In genomic region chr20:40511478-40511877, GRCh38 we compare ENCODE assay signal across 15 cellular contexts.
DNase-seq lines count a peak whose midpoint lies in the region; ATAC-seq and TF ChIP-seq lines count a peak whose summit lies in the region.
"Had no signal": no experiment of that assay in that cellular context is flagged by ENCODE, and none has a peak within 500 bp of the region (broad histone marks: within the 10 kb centered on the region; RNA-seq: fewer than 3 reads in every experiment).

No MANE protein-coding gene starts in this region.

- peaks cover 26% of the 10 kb centered on the region for H3K4me1 ChIP-seq in suprapubic skin

- no peak overlapping the region for H3K4me3 Mint-ChIP-seq in activated CD8-positive, alpha-beta T cell treated with anti-CD3 and anti-CD28 coated beads for 36 hours
- H3K4me3 Mint-ChIP-seq: brain, HFFc6, nephron had no signal

- TF ChIP-seq CTCF in brain microvascular endothelial cell (IDR thresholded peaks at IDR 0.05; ENCODE audit: low read depth, low read length, missing control alignments) (no peak), suprapubic skin (IDR thresholded peaks at IDR 0.05) (no peak)
- TF ChIP-seq CTCF in activated CD8-positive, alpha-beta T cell treated with anti-CD3 and anti-CD28 coated beads for 36 hours (IDR thresholded peaks at IDR 0.05), result no peak

- no peaks in the 10 kb centered on the region for H3K9me3 Mint-ChIP-seq in activated CD8-positive, alpha-beta T cell treated with anti-CD3 and anti-CD28 coated beads for 36 hours
- H3K9me3 Mint-ChIP-seq: brain, nephron had no signal

- WGBS in suprapubic skin, result 19% methylated on average over 3 of the region's 3 CpGs

- peaks cover 2% of the 10 kb centered on the region for H3K27me3 Mint-ChIP-seq in activated CD8-positive, alpha-beta T cell treated with anti-CD3 and anti-CD28 coated beads for 36 hours

- no peaks in the 10 kb centered on the region for H3K36me3 Mint-ChIP-seq in activated CD8-positive, alpha-beta T cell treated with anti-CD3 and anti-CD28 coated beads for 36 hours (ENCODE audit: low read depth)
- H3K36me3 Mint-ChIP-seq: brain had no signal

- H3K27ac ChIP-seq in brain microvascular endothelial cell (no peak overlapping the region), suprapubic skin (peak overlapping the region; percentile 59)
- H3K27ac ChIP-seq: 22Rv1, hepatocyte, left lung had no signal

- H3K4me3 ChIP-seq in brain microvascular endothelial cell (ENCODE audit: low read depth, low read length) (no peak overlapping the region), suprapubic skin (no peak overlapping the region)
- H3K4me3 ChIP-seq: hepatocyte, left lung, smooth muscle cell had no signal

- no peaks in the 10 kb centered on the region for H3K36me3 ChIP-seq in brain microvascular endothelial cell (replicated peaks)
- H3K36me3 ChIP-seq in suprapubic skin, result no peaks in the 10 kb centered on the region
- H3K36me3 ChIP-seq: left lung had no signal

- DNase-seq in DMS 273 (lab: John Stamatoyannopoulos, UW; ENCODE audit: unreplicated experiment) (peak; percentile 48), DMS 273 treated with DMSO at 0.1 percent for 48 hours (lab: John Stamatoyannopoulos, UW) (no peak), brain microvascular endothelial cell (peak; percentile 25), left cardiac atrium (no peak), suprapubic skin (ENCODE audit: low spot score in 2 of 2) (peak; percentile 80 to 88), NCI-H2196 (lab: John Stamatoyannopoulos, UW; ENCODE audit: unreplicated experiment) (no peak), 8988T (no peak)
- DNase-seq in activated CD8-positive, alpha-beta T cell treated with anti-CD3 and anti-CD28 coated beads for 36 hours, result no peak
- DNase-seq: HFFc6, left lung had no signal

- H3K4me1 Mint-ChIP-seq in activated CD8-positive, alpha-beta T cell treated with anti-CD3 and anti-CD28 coated beads for 36 hours (ENCODE audit: low read depth), result no peaks in the 10 kb centered on the region
- H3K4me1 Mint-ChIP-seq: brain had no signal

- CTCF ChIA-PET in activated CD8-positive, alpha-beta T cell treated with anti-CD3 and anti-CD28 coated beads for 36 hours (lab: Charles Lee), result no interaction called here

- no peak for TF ChIP-seq POLR2A in suprapubic skin (IDR thresholded peaks at IDR 0.05)

- peak; percentile 33 to 62 for ATAC-seq in left cardiac atrium
- ATAC-seq in activated CD8-positive, alpha-beta T cell treated with anti-CD3 and anti-CD28 coated beads for 36 hours, result no peak
- ATAC-seq: left lung had no signal

- H3K27ac Mint-ChIP-seq in activated CD8-positive, alpha-beta T cell treated with anti-CD3 and anti-CD28 coated beads for 36 hours, result no peak overlapping the region
- H3K27ac Mint-ChIP-seq: brain, HFFc6 had no signal

- TF ChIP-seq EP300 in suprapubic skin (IDR thresholded peaks at IDR 0.05), result no peak

- POLR2A ChIA-PET in activated CD8-positive, alpha-beta T cell treated with anti-CD3 and anti-CD28 coated beads for 36 hours (lab: Charles Lee), result no interaction called here

- H3K9me3 ChIP-seq in suprapubic skin, result no peaks in the 10 kb centered on the region
- H3K9me3 ChIP-seq: left lung had no signal

- in situ Hi-C loops in brain microvascular endothelial cell (cut with HindIII; ENCODE audit: low pct_ligation_motif_present, low sequenced_read_pairs), result no loop called here

- no peaks in the 10 kb centered on the region for H3K27me3 ChIP-seq in brain microvascular endothelial cell (replicated peaks)
- no peaks in the 10 kb centered on the region for H3K27me3 ChIP-seq in suprapubic skin
- H3K27me3 ChIP-seq: hepatocyte, left lung had no signal

- intact Hi-C loops in left cardiac atrium (cut with DNase I), result no loop called here
- intact Hi-C loops in activated CD8-positive, alpha-beta T cell treated with anti-CD3 and anti-CD28 coated beads for 36 hours (cut with micrococcal nuclease), result no loop called here

Comparison
In these comparisons a context has a peak if more than half of its experiments do, and no peak if none do; other contexts are left out.
1. DNase-seq: peak in DMS 273 (single experiment), brain microvascular endothelial cell (single experiment) and suprapubic skin (2 of 2); none in DMS 273 treated with DMSO at 0.1 percent for 48 hours (single experiment), left cardiac atrium (single experiment), activated CD8-positive, alpha-beta T cell treated with anti-CD3 and anti-CD28 coated beads for 36 hours (single experiment), NCI-H2196 (single experiment) and 8988T (single experiment).